Comparison of ENCODE assay signal across 16 cellular contexts in genomic region chr20:35714127-35714526, GRCh38.
"Had no signal": no experiment of that assay in that cellular context is flagged by ENCODE, and none has a peak within 500 bp of the region (broad histone marks: within the 10 kb centered on the region; RNA-seq: fewer than 3 reads in every experiment).

No MANE protein-coding gene starts in this region.

- H3K27ac Mint-ChIP-seq: activated T-helper 1 cell treated with anti-CD3 and anti-CD28 coated beads, Interleukin-12 subunit alpha, Interleukin-12 subunit beta, Interleukin-2, Interleukin-4 antibody, amounts not matched to agents 30 ng/mL and 10 ng/mL and 1 ng/mL, durations not matched to agents 14 hours and 24 hours and 36 hours; T-helper 2 cell treated with Interferon-gamma antibody and Interleukin-4, amounts not matched to agents 5 μg/mL and 100 μg/mL, for 36 hours; type B pancreatic cell had no signal

- H3K9me3 Mint-ChIP-seq: activated T-helper 1 cell treated with anti-CD3 and anti-CD28 coated beads, Interleukin-12 subunit alpha, Interleukin-12 subunit beta, Interleukin-2, Interleukin-4 antibody, amounts not matched to agents 30 ng/mL and 10 ng/mL and 1 ng/mL, durations not matched to agents 14 hours and 24 hours and 36 hours; T-helper 2 cell treated with Interferon-gamma antibody and Interleukin-4, amounts not matched to agents 5 μg/mL and 100 μg/mL, for 36 hours; type B pancreatic cell had no signal

- ATAC-seq: esophagus mucosa; naive thymus-derived CD4-positive, alpha-beta T cell; stimulated activated naive CD8-positive, alpha-beta T cell treated with anti-CD3 and anti-CD28 coated beads, Interleukin-15, Interleukin-2, amounts not matched to agents 100 U/mL and 50 U/mL, for 24 hours had no signal

- H3K4me3 Mint-ChIP-seq: activated T-helper 1 cell treated with anti-CD3 and anti-CD28 coated beads, Interleukin-12 subunit alpha, Interleukin-12 subunit beta, Interleukin-2, Interleukin-4 antibody, amounts not matched to agents 30 ng/mL and 10 ng/mL and 1 ng/mL, durations not matched to agents 14 hours and 24 hours and 36 hours; T-helper 2 cell treated with Interferon-gamma antibody and Interleukin-4, amounts not matched to agents 5 μg/mL and 100 μg/mL, for 36 hours; type B pancreatic cell had no signal

- H3K27me3 Mint-ChIP-seq: naive thymus-derived CD4-positive, alpha-beta T cell; type B pancreatic cell had no signal

- DNase-seq: activated CD4-positive, alpha-beta T cell treated with anti-CD3 and anti-CD28 coated beads, Interleukin-2, amount 50 U/mL, for 1 hour; activated CD4-positive, CD25-positive, alpha-beta regulatory T cell; activated naive CD4-positive, alpha-beta T cell treated with Interleukin-2 at 50 U/mL for 16 hours; adrenal gland; colonic mucosa; islet precursor cell; naive thymus-derived CD4-positive, alpha-beta T cell; stimulated activated CD4-positive, alpha-beta T cell treated with anti-CD3 and anti-CD28 coated beads, Interleukin-4, amount 100 ng/mL, for 24 hours; stimulated activated naive CD8-positive, alpha-beta T cell treated with anti-CD3 and anti-CD28 coated beads, Interleukin-15, Interleukin-2, amounts not matched to agents 100 U/mL and 50 U/mL, for 24 hours; SW 1271 had no signal

- H3K27ac ChIP-seq: adrenal gland, colonic mucosa, skin epidermis had no signal

- H3K4me3 ChIP-seq: adrenal gland, colonic mucosa, lung, skin epidermis had no signal

- H3K4me1 ChIP-seq: colonic mucosa had no signal

- H3K27me3 ChIP-seq: adrenal gland, colonic mucosa had no signal

- H3K9me3 ChIP-seq: adrenal gland, colonic mucosa had no signal
